Comparison of ENCODE assay signal across 1 cellular context in the genomic region with DNA sequence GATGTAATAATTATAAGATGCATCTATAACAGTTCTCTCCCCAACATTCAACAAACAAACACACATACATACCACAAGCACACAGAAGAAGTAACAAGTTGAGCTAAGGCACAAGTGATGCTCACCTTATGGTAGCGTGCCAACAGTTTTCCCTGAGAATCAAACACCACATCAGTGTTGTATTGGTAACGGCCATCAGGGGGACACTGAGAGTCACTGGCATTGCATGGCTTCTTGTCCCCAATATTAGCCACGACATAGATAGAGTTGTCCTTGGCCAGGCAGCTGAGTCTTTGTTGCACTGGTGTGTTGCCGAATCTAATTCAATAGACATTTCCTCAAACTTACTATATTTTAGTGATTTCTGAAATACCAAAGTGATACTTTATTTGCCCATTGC.
TF ChIP-seq lines count a peak whose summit lies in the region.

No MANE protein-coding gene starts in this region.

TF ChIP-seq in GM23338, 12 proteins besides CTCF, POLR2A, EP300 and RAD21 (continued from another document):
- TF ChIP-seq ZNF331 (CRISPR knock-in tag; IDR thresholded peaks at IDR 0.05; ENCODE audit: low read depth): no peak
